Comparison of ENCODE assay signal across 25 cellular contexts in genomic region chr6:130314271-130314670, GRCh38. TPM values are rescaled to one million over a fixed set of nuclear protein-coding genes. Genes with fewer than 3 reads are reported as not detected.
A peak's percentile ranks its signal among the peaks of the same experiment; 100 is the strongest.
DNase-seq lines count a peak whose midpoint lies in the region; ATAC-seq and TF ChIP-seq lines count a peak whose summit lies in the region.
"Had no signal": no experiment of that assay in that cellular context is flagged by ENCODE, and none has a peak within 500 bp of the region (broad histone marks: within the 10 kb centered on the region; RNA-seq: fewer than 3 reads in every experiment).

No MANE protein-coding gene starts in this region.

- H3K4me3 ChIP-seq in PC-9, result no peak overlapping the region
- H3K4me3 ChIP-seq: heart left ventricle, sigmoid colon, thoracic aorta had no signal

- no peaks in the 10 kb centered on the region for H3K79me2 ChIP-seq in PC-9 (ENCODE audit: low read depth)

- no peaks in the 10 kb centered on the region for H3K36me3 ChIP-seq in PC-9 (ENCODE audit: low read depth)
- H3K36me3 ChIP-seq: heart left ventricle, sigmoid colon, thoracic aorta had no signal

- H4K20me1 ChIP-seq in PC-9 (ENCODE audit: insufficient read depth), result no peaks in the 10 kb centered on the region

- no peaks in the 10 kb centered on the region for H3K4me1 ChIP-seq in PC-9 (replicated peaks; ENCODE audit: insufficient read depth)
- H3K4me1 ChIP-seq: heart left ventricle, sigmoid colon had no signal

- no peaks in the 10 kb centered on the region for H3K9me3 ChIP-seq in PC-9 (ENCODE audit: insufficient read depth, low read depth)
- H3K9me3 ChIP-seq: heart left ventricle, sigmoid colon, thoracic aorta had no signal

- H3K4me2 ChIP-seq in PC-9, result no peak overlapping the region

- H3K27me3 ChIP-seq in PC-9 (ENCODE audit: insufficient read depth, low read depth), result no peaks in the 10 kb centered on the region
- H3K27me3 ChIP-seq: sigmoid colon had no signal

- H2AFZ ChIP-seq in PC-9, result 0 out of 2 replicates have a peak overlapping the region, but pooled peaks have one; percentile 18

- POLR2A ChIA-PET in PC-9 (lab: Charles Lee; ENCODE audit: unreplicated experiment), result no interaction called here
- POLR2A ChIA-PET in HEK293T (lab: Yijun Ruan, JAX), result no interaction called here

- no peaks in the 10 kb centered on the region for H3F3A ChIP-seq in PC-9 (ENCODE audit: insufficient read depth, low read depth)

- CTCF ChIA-PET in PC-9 (lab: Charles Lee) (no interaction called here), HEK293T (lab: Yijun Ruan, JAX) (no interaction called here)

- no peaks in the 10 kb centered on the region for H3K9me2 ChIP-seq in PC-9 (ENCODE audit: insufficient read depth)

- peak; percentile 72 for ATAC-seq in GM18502 (IDR thresholded peaks at IDR 0.05; ENCODE audit: poor library complexity, unreplicated experiment)
- peak; percentile 67 for ATAC-seq in GM18907 (IDR thresholded peaks at IDR 0.05; ENCODE audit: unreplicated experiment)
- peak; percentile 59 for ATAC-seq in HG02981 (IDR thresholded peaks at IDR 0.05; ENCODE audit: unreplicated experiment)
- ATAC-seq in GM21367 (IDR thresholded peaks at IDR 0.05; ENCODE audit: unreplicated experiment), result no peak
- ATAC-seq: heart left ventricle, PC-3, T-cell had no signal

- intact Hi-C loops in PC-9 (cut with micrococcal nuclease; ENCODE audit: unreplicated experiment), result no loop called here

- H3K27ac ChIP-seq in PC-9, result no peak overlapping the region
- H3K27ac ChIP-seq: heart left ventricle, sigmoid colon, thoracic aorta had no signal

- no peak for TF ChIP-seq CTCF in PC-9 (conservative IDR thresholded peaks at IDR 0.05)

- DNase-seq in PC-9, result no peak
- DNase-seq in HEK293T (ENCODE audit: extremely low spot score), result no peak
- no peak for DNase-seq in SW 1271 (lab: John Stamatoyannopoulos, UW)
- DNase-seq: activated CD4-positive, alpha-beta T cell treated with anti-CD3 and anti-CD28 coated beads, Interleukin-2, amount 10 ng/mL, durations not matched to agents 24 days and 14 days; activated naive CD4-positive, alpha-beta T cell; amygdala; CD4-positive, CD25-positive, alpha-beta regulatory T cell; cortex of kidney; DMS53; H9; heart left ventricle; immature natural killer cell; NCI-H1092; NCI-H2081; nephron progenitor cell; PC-3; posterior cingulate gyrus; SIG-M5; sigmoid colon; T-cell had no signal

- no TSS peak for BruUV-seq in PC-9 (replicated peaks; lab: Mats Ljungman, UMichigan)

TF ChIP-seq in HEK293T, 16 proteins besides CTCF, POLR2A, EP300 and RAD21:
- TF ChIP-seq ARNT (IDR thresholded peaks at IDR 0.05) (no peak), FOXM1 (IDR thresholded peaks at IDR 0.05; ENCODE audit: borderline replicate concordance) (no peak), SP1 (IDR thresholded peaks at IDR 0.05) (no peak)

RNA-seq across cellular contexts. Expression of gene TMEM200A, which starts 51.5 kb away (rescaled TPM):
- total RNA-seq in PC-9 (2021), result not detected in 2 replicates
